ENCODE assay signal across 1 cellular context in the genomic region with DNA sequence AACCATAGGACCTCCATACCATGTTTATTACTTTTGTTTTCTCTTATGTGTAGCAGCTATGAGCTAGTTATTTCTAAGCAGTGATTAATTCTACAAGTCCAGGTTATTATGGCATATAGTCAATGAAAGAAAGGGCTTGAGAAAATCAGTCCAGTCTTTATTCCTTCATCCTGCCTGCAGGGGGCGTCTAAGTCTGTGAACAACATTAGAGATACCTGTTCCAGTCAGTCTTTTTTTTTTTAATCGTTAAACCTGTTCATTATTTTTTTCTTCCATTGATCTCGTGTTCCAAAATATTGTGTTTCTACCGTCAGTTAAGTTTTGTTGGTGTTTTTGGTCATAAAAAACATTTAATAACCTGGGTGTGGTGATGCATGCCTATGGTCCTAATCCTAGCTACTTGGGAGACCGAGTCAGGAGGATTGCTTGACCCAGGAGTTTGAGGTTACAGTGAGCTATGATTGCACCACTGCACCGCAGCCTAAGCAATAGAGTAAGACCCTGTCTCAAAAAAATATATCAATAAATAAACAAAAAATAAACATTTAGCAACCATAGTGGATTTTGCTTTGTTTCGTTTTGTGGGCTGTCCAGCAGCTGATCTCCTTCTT.
TF ChIP-seq lines count a peak whose summit lies in the region.

No MANE protein-coding gene starts in this region.

TF ChIP-seq in GM23338, 12 proteins besides CTCF, POLR2A, EP300 and RAD21 (continued from another document):
- TF ChIP-seq, protein P1, sequence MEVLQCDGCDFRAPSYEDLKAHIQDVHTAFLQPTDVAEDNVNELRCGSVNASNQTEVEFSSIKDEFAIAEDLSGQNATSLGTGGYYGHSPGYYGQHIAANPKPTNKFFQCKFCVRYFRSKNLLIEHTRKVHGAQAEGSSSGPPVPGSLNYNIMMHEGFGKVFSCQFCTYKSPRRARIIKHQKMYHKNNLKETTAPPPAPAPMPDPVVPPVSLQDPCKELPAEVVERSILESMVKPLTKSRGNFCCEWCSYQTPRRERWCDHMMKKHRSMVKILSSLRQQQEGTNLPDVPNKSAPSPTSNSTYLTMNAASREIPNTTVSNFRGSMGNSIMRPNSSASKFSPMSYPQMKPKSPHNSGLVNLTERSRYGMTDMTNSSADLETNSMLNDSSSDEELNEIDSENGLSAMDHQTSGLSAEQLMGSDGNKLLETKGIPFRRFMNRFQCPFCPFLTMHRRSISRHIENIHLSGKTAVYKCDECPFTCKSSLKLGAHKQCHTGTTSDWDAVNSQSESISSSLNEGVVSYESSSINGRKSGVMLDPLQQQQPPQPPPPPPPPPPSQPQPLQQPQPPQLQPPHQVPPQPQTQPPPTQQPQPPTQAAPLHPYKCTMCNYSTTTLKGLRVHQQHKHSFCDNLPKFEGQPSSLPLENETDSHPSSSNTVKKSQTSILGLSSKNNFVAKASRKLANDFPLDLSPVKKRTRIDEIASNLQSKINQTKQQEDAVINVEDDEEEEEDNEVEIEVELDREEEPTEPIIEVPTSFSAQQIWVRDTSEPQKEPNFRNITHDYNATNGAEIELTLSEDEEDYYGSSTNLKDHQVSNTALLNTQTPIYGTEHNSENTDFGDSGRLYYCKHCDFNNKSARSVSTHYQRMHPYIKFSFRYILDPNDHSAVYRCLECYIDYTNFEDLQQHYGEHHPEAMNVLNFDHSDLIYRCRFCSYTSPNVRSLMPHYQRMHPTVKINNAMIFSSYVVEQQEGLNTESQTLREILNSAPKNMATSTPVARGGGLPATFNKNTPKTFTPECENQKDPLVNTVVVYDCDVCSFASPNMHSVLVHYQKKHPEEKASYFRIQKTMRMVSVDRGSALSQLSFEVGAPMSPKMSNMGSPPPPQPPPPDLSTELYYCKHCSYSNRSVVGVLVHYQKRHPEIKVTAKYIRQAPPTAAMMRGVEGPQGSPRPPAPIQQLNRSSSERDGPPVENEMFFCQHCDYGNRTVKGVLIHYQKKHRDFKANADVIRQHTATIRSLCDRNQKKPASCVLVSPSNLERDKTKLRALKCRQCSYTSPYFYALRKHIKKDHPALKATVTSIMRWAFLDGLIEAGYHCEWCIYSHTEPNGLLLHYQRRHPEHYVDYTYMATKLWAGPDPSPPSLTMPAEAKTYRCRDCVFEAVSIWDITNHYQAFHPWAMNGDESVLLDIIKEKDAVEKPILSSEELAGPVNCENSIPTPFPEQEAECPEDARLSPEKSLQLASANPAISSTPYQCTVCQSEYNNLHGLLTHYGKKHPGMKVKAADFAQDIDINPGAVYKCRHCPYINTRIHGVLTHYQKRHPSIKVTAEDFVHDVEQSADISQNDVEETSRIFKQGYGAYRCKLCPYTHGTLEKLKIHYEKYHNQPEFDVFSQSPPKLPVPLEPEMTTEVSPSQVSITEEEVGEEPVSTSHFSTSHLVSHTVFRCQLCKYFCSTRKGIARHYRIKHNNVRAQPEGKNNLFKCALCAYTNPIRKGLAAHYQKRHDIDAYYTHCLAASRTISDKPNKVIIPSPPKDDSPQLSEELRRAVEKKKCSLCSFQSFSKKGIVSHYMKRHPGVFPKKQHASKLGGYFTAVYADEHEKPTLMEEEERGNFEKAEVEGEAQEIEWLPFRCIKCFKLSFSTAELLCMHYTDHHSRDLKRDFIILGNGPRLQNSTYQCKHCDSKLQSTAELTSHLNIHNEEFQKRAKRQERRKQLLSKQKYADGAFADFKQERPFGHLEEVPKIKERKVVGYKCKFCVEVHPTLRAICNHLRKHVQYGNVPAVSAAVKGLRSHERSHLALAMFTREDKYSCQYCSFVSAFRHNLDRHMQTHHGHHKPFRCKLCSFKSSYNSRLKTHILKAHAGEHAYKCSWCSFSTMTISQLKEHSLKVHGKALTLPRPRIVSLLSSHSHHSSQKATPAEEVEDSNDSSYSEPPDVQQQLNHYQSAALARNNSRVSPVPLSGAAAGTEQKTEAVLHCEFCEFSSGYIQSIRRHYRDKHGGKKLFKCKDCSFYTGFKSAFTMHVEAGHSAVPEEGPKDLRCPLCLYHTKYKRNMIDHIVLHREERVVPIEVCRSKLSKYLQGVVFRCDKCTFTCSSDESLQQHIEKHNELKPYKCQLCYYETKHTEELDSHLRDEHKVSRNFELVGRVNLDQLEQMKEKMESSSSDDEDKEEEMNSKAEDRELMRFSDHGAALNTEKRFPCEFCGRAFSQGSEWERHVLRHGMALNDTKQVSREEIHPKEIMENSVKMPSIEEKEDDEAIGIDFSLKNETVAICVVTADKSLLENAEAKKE (CRISPR knock-in tag; IDR thresholded peaks at IDR 0.05), result no peak
- TF ChIP-seq ZNF331 (CRISPR knock-in tag; IDR thresholded peaks at IDR 0.05; ENCODE audit: low read depth), result no peak
TF ChIP-seq in GM23338: peak in this region for 0.
